Comparison of ENCODE assay signal across 8 cellular contexts in genomic region chr19:8513687-8514504, GRCh38. TPM values are rescaled to one million over a fixed set of nuclear protein-coding genes. Genes with fewer than 3 reads are reported as not detected.
DNase-seq lines count a peak whose midpoint lies in the region; ATAC-seq and TF ChIP-seq lines count a peak whose summit lies in the region.

Gene ZNF414, minus strand, starts transcription at chr19:8514167. Its CDS starts 121 bp downstream, at chr19:8514046.

- no peak for TF ChIP-seq CTCF in epithelial cell of proximal tubule (conservative IDR thresholded peaks at IDR 0.05; ENCODE audit: low read depth, low read length)

- ATAC-seq in GM21723 (IDR thresholded peaks at IDR 0.05; ENCODE audit: unreplicated experiment) = peak; percentile 87

- H3K4me3 ChIP-seq in epithelial cell of proximal tubule (ENCODE audit: low read depth, low read length) = peak within 1 kb of the TSS; percentile 70

- peak; percentile 60 for DNase-seq in DMS53 treated with DMSO at 0.1 percent for 48 hours (lab: John Stamatoyannopoulos, UW; ENCODE audit: unreplicated experiment)
- DNase-seq in KG1 (lab: John Stamatoyannopoulos, UW) = peak; percentile 80
- peak; percentile 99 for DNase-seq in activated T-cell treated with anti-CD3 and anti-CD28 coated beads, Interleukin-2, amount 50 U/mL, for 1 hour
- peak; percentile 52 for DNase-seq in epithelial cell of proximal tubule (ENCODE audit: low read depth)
- DNase-seq in mucosa of gallbladder (ENCODE audit: low spot score) = peak; percentile 97
- peak; percentile 94 for DNase-seq in stimulated activated CD8-positive, alpha-beta memory T cell treated with anti-CD3 and anti-CD28 coated beads, Interleukin-4, amount 100 ng/mL, for 24 hours (ENCODE audit: low read depth)

TF ChIP-seq in PFSK-1, 5 proteins besides CTCF, POLR2A, EP300 and RAD21:
- no peak for TF ChIP-seq SIN3A (IDR thresholded peaks at IDR 0.05; ENCODE audit: borderline replicate concordance, insufficient read depth, low read length)
- TF ChIP-seq POLR2AphosphoS5 (IDR thresholded peaks at IDR 0.05; ENCODE audit: low read depth, low read length) = peak; percentile 93
- peak in 1 of 2 experiments; percentile 40; a peak in 1 of 4 replicates for TF ChIP-seq REST (IDR thresholded peaks at IDR 0.05; ENCODE audit: insufficient read depth in 1 of 2, low read depth in 2 of 2, low read length in 2 of 2)
- peak; percentile 87 for TF ChIP-seq TAF1 (IDR thresholded peaks at IDR 0.05; ENCODE audit: borderline replicate concordance, insufficient read depth, low read length)
- TF ChIP-seq FOXP2 (optimal IDR thresholded peaks at IDR 0.05; ENCODE audit: borderline replicate concordance, extremely low read depth, extremely low read length, insufficient read depth) = peak; percentile 59

RNA-seq across cellular contexts. Expression of gene ZNF414, which starts in this region (rescaled TPM):
- polyA plus RNA-seq in PFSK-1 (2012; ENCODE audit: insufficient read length, low read depth) = 58.2 TPM
- 10.4 and 12.4 TPM in 2 replicates for total RNA-seq in epithelial cell of proximal tubule
- total RNA-seq in mucosa of gallbladder = 32.8 TPM

Comparison
In these comparisons a context has a peak if more than half of its experiments do, and no peak if none do; other contexts are left out.
1. Peak in every context shown above with its lines: DNase-seq, ATAC-seq and H3K4me3 ChIP-seq.